ENCODE assay signal across 1 cellular context in genomic region chr12:131129839-131130238, GRCh38.
TF ChIP-seq lines count a peak whose summit lies in the region.

No MANE protein-coding gene starts in this region.

TF ChIP-seq in K562, 482 proteins besides CTCF, POLR2A, EP300 and RAD21 (continued from another document):
- TF ChIP-seq CEBPZ (IDR thresholded peaks at IDR 0.05; ENCODE audit: borderline replicate concordance, low read depth, low read length) (no peak), SREBF2 (CRISPR knock-in tag; IDR thresholded peaks at IDR 0.05) (no peak)
